ENCODE assay signal across 1 cellular context in the genomic region with DNA sequence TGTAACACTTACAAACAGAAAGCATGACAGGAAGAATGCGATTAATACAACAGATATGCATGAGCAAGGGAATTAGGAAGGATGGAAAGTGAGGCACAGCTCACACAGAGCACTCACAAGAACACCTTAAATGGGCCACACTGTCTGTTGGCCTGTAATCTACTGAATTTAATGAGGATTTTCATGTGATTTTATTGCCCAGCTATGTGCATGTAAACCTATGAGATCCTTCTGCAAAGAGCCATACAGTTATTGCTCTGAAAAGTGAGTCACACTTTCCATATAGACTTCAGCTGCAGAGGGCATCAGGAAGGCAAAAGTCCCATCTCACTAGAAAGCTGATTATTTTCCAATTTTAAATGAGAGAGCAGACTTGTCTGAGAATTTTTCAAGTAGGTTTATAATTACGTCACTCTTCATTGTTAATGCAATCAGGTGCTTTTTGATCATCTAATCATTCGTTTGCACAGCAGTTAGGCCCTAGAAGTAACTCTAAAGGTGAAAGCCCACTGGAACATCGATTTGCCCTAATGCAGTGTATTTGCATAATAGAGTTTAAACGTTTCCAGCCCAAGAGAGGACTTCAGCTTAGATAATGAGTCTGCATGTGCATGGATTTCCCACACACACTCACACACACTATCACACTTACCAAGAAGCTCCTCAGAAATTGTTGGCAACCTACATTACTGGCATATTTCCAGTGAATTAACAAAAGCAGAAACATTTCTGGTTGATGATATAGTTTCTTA.
TF ChIP-seq lines count a peak whose summit lies in the region.

No MANE protein-coding gene starts in this region.

TF ChIP-seq in H1, 55 proteins besides CTCF, POLR2A, EP300 and RAD21 (continued from another document):
- TF ChIP-seq, protein P1, sequence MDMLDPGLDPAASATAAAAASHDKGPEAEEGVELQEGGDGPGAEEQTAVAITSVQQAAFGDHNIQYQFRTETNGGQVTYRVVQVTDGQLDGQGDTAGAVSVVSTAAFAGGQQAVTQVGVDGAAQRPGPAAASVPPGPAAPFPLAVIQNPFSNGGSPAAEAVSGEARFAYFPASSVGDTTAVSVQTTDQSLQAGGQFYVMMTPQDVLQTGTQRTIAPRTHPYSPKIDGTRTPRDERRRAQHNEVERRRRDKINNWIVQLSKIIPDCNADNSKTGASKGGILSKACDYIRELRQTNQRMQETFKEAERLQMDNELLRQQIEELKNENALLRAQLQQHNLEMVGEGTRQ (IDR thresholded peaks at IDR 0.05; ENCODE audit: low read length): no peak
- no peak for TF ChIP-seq CREB1 (IDR thresholded peaks at IDR 0.05)
- no peak for TF ChIP-seq TAF7 (optimal IDR thresholded peaks at IDR 0.05; ENCODE audit: borderline replicate concordance, low read depth, low read length)
- TF ChIP-seq, protein P2, sequence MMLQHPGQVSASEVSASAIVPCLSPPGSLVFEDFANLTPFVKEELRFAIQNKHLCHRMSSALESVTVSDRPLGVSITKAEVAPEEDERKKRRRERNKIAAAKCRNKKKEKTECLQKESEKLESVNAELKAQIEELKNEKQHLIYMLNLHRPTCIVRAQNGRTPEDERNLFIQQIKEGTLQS (IDR thresholded peaks at IDR 0.05; ENCODE audit: insufficient read depth, low read depth, low read length): no peak
- TF ChIP-seq SAP30 (IDR thresholded peaks at IDR 0.05; ENCODE audit: insufficient read depth, insufficient replicate concordance, low read length): no peak
